In the genomic region with DNA sequence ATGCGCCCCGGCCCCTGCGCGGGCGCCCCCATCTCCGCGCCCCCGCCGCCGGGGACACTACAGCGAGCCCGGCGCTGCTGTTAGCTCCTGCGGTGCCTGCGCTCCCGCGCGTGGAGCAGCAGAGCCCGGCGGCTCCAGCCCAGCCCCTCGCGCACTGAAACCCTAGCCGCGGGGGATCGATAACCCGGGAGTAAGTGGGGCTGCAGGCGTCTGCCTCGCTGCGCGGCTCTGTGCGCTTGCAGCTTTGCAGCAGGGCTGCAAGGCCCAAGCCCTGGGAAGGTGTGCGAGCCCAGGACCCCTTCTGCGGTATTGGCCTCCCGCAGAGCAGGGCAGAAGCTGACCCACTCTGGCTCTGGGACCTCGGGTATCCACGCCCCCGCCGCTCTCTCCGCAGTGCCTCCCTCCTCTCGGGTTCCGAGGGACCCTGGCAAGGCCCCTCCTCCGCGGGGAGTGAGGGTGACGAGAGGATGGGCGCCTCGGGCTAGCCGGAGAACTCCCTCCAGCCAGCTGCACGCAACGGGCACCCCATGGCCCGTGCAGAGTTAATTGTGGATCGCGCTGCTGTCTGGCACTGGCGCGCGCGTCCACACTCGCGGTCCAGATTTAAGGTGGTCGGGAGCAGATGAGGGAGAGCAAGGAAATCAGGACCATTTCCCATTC, we compare ENCODE assay signal across 1 cellular context.
TF ChIP-seq lines count a peak whose summit lies in the region.

No MANE protein-coding gene starts in this region.

TF ChIP-seq in HepG2, 621 proteins besides CTCF, POLR2A, EP300 and RAD21 (continues in another document):
- TF ChIP-seq TSC22D2 (CRISPR knock-in tag; IDR thresholded peaks at IDR 0.05; ENCODE audit: borderline replicate concordance) (no peak), GABPB1 (CRISPR knock-in tag; IDR thresholded peaks at IDR 0.05) (0 out of 2 replicates have a peak, but pooled peaks have one; percentile 44), MED1 (CRISPR knock-in tag; IDR thresholded peaks at IDR 0.05) (0 out of 2 replicates have a peak, but pooled peaks have one; percentile 17), NKX3-1 (CRISPR knock-in tag; IDR thresholded peaks at IDR 0.05) (0 out of 2 replicates have a peak, but pooled peaks have one; percentile 45), STAG1 (CRISPR knock-in tag; IDR thresholded peaks at IDR 0.05) (0 out of 2 replicates have a peak, but pooled peaks have one; percentile 3), ZFX (CRISPR knock-in tag; IDR thresholded peaks at IDR 0.05; ENCODE audit: low read depth) (peak; percentile 39; the same call in 1 of the 2 replicates), RBFOX2 (IDR thresholded peaks at IDR 0.05; ENCODE audit: low read depth, low read length) (peak; percentile 55; the same call in 1 of the 2 replicates), CBX5 (CRISPR knock-in tag; IDR thresholded peaks at IDR 0.05; ENCODE audit: borderline replicate concordance) (no peak), RXRA (CRISPR knock-in tag; IDR thresholded peaks at IDR 0.05) (peak; percentile 50), FOXK2 (IDR thresholded peaks at IDR 0.05) (no peak), YEATS2 (CRISPR knock-in tag; IDR thresholded peaks at IDR 0.05; ENCODE audit: borderline replicate concordance) (0 out of 2 replicates have a peak, but pooled peaks have one; percentile 20), ZBTB7B (CRISPR knock-in tag; IDR thresholded peaks at IDR 0.05) (0 out of 2 replicates have a peak, but pooled peaks have one; percentile 42), ZNF354B (CRISPR knock-in tag; IDR thresholded peaks at IDR 0.05) (0 out of 2 replicates have a peak, but pooled peaks have one; percentile 38), MTA1 (CRISPR knock-in tag; IDR thresholded peaks at IDR 0.05; ENCODE audit: borderline replicate concordance) (peak; percentile 40; the same call in 1 of the 2 replicates), HNRNPLL (IDR thresholded peaks at IDR 0.05; ENCODE audit: low read depth, low read length, poor library complexity, severe bottlenecking) (peak; percentile 42), ZNF652 (CRISPR knock-in tag; IDR thresholded peaks at IDR 0.05; ENCODE audit: borderline replicate concordance, low read depth) (peak; percentile 58; the same call in 1 of the 2 replicates), ZFY (CRISPR knock-in tag; IDR thresholded peaks at IDR 0.05) (peak; percentile 52), SRY (CRISPR knock-in tag; IDR thresholded peaks at IDR 0.05) (0 out of 2 replicates have a peak, but pooled peaks have one; percentile 10), ZNF496 (CRISPR knock-in tag; IDR thresholded peaks at IDR 0.05; ENCODE audit: insufficient replicate concordance) (no peak), ZMAT3 (CRISPR knock-in tag; conservative IDR thresholded peaks at IDR 0.05) (peak; percentile 77; the same call in 1 of the 2 replicates), ZBTB42 (CRISPR knock-in tag; IDR thresholded peaks at IDR 0.05) (no peak), ZSCAN25 (CRISPR knock-in tag; IDR thresholded peaks at IDR 0.05) (peak; percentile 40; the same call in 1 of the 2 replicates), SSRP1 (CRISPR knock-in tag; IDR thresholded peaks at IDR 0.05) (no peak), ZNF670 (CRISPR knock-in tag; IDR thresholded peaks at IDR 0.05; ENCODE audit: borderline replicate concordance) (0 out of 2 replicates have a peak, but pooled peaks have one; percentile 32), AGO2 (optimal IDR thresholded peaks at IDR 0.05; ENCODE audit: low read depth, low read length) (peak; percentile 38), BORCS8-MEF2B (CRISPR knock-in tag; IDR thresholded peaks at IDR 0.05) (0 out of 2 replicates have a peak, but pooled peaks have one; percentile 30), MTF2 (CRISPR knock-in tag; IDR thresholded peaks at IDR 0.05; ENCODE audit: borderline replicate concordance) (0 out of 2 replicates have a peak, but pooled peaks have one; percentile 63), ZBTB38 (CRISPR knock-in tag; IDR thresholded peaks at IDR 0.05) (peak; percentile 16; the same call in 1 of the 2 replicates), REPIN1 (CRISPR knock-in tag; IDR thresholded peaks at IDR 0.05; ENCODE audit: borderline replicate concordance, low read depth) (no peak), ZNF333 (CRISPR knock-in tag; IDR thresholded peaks at IDR 0.05; ENCODE audit: borderline replicate concordance) (no peak)
- TF ChIP-seq, protein P1, sequence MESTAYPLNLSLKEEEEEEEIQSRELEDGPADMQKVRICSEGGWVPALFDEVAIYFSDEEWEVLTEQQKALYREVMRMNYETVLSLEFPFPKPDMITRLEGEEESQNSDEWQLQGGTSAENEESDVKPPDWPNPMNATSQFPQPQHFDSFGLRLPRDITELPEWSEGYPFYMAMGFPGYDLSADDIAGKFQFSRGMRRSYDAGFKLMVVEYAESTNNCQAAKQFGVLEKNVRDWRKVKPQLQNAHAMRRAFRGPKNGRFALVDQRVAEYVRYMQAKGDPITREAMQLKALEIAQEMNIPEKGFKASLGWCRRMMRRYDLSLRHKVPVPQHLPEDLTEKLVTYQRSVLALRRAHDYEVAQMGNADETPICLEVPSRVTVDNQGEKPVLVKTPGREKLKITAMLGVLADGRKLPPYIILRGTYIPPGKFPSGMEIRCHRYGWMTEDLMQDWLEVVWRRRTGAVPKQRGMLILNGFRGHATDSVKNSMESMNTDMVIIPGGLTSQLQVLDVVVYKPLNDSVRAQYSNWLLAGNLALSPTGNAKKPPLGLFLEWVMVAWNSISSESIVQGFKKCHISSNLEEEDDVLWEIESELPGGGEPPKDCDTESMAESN (CRISPR knock-in tag; conservative IDR thresholded peaks at IDR 0.05) = no peak
- TF ChIP-seq, protein P2, sequence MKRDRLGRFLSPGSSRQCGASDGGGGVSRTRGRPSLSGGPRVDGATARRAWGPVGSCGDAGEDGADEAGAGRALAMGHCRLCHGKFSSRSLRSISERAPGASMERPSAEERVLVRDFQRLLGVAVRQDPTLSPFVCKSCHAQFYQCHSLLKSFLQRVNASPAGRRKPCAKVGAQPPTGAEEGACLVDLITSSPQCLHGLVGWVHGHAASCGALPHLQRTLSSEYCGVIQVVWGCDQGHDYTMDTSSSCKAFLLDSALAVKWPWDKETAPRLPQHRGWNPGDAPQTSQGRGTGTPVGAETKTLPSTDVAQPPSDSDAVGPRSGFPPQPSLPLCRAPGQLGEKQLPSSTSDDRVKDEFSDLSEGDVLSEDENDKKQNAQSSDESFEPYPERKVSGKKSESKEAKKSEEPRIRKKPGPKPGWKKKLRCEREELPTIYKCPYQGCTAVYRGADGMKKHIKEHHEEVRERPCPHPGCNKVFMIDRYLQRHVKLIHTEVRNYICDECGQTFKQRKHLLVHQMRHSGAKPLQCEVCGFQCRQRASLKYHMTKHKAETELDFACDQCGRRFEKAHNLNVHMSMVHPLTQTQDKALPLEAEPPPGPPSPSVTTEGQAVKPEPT (CRISPR knock-in tag; IDR thresholded peaks at IDR 0.05; ENCODE audit: low read depth) = peak; percentile 99
- TF ChIP-seq, protein P3, sequence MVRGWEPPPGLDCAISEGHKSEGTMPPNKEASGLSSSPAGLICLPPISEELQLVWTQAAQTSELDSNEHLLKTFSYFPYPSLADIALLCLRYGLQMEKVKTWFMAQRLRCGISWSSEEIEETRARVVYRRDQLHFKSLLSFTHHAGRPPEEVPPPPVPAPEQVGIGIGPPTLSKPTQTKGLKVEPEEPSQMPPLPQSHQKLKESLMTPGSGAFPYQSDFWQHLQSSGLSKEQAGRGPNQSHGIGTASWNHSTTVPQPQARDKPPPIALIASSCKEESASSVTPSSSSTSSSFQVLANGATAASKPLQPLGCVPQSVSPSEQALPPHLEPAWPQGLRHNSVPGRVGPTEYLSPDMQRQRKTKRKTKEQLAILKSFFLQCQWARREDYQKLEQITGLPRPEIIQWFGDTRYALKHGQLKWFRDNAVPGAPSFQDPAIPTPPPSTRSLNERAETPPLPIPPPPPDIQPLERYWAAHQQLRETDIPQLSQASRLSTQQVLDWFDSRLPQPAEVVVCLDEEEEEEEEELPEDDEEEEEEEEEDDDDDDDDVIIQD (CRISPR knock-in tag; IDR thresholded peaks at IDR 0.05; ENCODE audit: low read depth) = no peak
- TF ChIP-seq, protein P4, sequence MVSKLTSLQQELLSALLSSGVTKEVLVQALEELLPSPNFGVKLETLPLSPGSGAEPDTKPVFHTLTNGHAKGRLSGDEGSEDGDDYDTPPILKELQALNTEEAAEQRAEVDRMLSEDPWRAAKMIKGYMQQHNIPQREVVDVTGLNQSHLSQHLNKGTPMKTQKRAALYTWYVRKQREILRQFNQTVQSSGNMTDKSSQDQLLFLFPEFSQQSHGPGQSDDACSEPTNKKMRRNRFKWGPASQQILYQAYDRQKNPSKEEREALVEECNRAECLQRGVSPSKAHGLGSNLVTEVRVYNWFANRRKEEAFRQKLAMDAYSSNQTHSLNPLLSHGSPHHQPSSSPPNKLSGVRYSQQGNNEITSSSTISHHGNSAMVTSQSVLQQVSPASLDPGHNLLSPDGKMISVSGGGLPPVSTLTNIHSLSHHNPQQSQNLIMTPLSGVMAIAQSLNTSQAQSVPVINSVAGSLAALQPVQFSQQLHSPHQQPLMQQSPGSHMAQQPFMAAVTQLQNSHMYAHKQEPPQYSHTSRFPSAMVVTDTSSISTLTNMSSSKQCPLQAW (CRISPR knock-in tag; IDR thresholded peaks at IDR 0.05) = 0 out of 2 replicates have a peak, but pooled peaks have one; percentile 16
- TF ChIP-seq, protein P5, sequence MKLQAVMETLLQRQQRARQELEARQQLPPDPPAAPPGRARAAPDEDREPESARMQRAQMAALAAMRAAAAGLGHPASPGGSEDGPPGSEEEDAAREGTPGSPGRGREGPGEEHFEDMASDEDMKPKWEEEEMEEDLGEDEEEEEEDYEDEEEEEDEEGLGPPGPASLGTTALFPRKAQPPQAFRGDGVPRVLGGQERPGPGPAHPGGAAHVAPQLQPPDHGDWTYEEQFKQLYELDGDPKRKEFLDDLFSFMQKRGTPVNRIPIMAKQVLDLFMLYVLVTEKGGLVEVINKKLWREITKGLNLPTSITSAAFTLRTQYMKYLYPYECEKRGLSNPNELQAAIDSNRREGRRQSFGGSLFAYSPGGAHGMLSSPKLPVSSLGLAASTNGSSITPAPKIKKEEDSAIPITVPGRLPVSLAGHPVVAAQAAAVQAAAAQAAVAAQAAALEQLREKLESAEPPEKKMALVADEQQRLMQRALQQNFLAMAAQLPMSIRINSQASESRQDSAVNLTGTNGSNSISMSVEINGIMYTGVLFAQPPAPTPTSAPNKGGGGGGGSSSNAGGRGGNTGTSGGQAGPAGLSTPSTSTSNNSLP (IDR thresholded peaks at IDR 0.05; ENCODE audit: low read depth, low read length) = no peak
- TF ChIP-seq, protein P6, sequence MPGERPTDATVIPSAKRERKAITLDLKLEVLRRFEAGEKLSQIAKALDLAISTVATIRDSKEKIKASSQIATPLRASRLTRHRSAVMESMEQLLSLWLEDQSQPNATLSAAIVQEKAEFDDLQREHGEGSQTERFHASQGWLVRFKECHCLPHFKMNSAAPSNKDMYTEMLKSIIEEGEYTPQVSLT (CRISPR knock-in tag; IDR thresholded peaks at IDR 0.05; ENCODE audit: borderline replicate concordance, low read depth) = no peak
- TF ChIP-seq, protein P7, sequence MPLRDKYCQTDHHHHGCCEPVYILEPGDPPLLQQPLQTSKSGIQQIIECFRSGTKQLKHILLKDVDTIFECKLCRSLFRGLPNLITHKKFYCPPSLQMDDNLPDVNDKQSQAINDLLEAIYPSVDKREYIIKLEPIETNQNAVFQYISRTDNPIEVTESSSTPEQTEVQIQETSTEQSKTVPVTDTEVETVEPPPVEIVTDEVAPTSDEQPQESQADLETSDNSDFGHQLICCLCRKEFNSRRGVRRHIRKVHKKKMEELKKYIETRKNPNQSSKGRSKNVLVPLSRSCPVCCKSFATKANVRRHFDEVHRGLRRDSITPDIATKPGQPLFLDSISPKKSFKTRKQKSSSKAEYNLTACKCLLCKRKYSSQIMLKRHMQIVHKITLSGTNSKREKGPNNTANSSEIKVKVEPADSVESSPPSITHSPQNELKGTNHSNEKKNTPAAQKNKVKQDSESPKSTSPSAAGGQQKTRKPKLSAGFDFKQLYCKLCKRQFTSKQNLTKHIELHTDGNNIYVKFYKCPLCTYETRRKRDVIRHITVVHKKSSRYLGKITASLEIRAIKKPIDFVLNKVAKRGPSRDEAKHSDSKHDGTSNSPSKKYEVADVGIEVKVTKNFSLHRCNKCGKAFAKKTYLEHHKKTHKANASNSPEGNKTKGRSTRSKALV (CRISPR knock-in tag; IDR thresholded peaks at IDR 0.05) = peak; percentile 85
- TF ChIP-seq, protein P8, sequence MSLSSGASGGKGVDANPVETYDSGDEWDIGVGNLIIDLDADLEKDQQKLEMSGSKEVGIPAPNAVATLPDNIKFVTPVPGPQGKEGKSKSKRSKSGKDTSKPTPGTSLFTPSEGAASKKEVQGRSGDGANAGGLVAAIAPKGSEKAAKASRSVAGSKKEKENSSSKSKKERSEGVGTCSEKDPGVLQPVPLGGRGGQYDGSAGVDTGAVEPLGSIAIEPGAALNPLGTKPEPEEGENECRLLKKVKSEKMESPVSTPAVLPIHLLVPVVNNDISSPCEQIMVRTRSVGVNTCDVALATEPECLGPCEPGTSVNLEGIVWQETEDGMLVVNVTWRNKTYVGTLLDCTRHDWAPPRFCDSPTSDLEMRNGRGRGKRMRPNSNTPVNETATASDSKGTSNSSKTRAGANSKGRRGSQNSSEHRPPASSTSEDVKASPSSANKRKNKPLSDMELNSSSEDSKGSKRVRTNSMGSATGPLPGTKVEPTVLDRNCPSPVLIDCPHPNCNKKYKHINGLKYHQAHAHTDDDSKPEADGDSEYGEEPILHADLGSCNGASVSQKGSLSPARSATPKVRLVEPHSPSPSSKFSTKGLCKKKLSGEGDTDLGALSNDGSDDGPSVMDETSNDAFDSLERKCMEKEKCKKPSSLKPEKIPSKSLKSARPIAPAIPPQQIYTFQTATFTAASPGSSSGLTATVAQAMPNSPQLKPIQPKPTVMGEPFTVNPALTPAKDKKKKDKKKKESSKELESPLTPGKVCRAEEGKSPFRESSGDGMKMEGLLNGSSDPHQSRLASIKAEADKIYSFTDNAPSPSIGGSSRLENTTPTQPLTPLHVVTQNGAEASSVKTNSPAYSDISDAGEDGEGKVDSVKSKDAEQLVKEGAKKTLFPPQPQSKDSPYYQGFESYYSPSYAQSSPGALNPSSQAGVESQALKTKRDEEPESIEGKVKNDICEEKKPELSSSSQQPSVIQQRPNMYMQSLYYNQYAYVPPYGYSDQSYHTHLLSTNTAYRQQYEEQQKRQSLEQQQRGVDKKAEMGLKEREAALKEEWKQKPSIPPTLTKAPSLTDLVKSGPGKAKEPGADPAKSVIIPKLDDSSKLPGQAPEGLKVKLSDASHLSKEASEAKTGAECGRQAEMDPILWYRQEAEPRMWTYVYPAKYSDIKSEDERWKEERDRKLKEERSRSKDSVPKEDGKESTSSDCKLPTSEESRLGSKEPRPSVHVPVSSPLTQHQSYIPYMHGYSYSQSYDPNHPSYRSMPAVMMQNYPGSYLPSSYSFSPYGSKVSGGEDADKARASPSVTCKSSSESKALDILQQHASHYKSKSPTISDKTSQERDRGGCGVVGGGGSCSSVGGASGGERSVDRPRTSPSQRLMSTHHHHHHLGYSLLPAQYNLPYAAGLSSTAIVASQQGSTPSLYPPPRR (CRISPR knock-in tag; IDR thresholded peaks at IDR 0.05; ENCODE audit: borderline replicate concordance) = no peak
